ENCODE assay signal across 1 cellular context in genomic region chr4:1336079-1336478, GRCh38.
TF ChIP-seq lines count a peak whose summit lies in the region.

No MANE protein-coding gene starts in this region.

TF ChIP-seq in HepG2, 621 proteins besides CTCF, POLR2A, EP300 and RAD21 (continues in another document):
- TF ChIP-seq REPIN1 (CRISPR knock-in tag; IDR thresholded peaks at IDR 0.05; ENCODE audit: borderline replicate concordance, low read depth) (no peak), ZNF3 (CRISPR knock-in tag; IDR thresholded peaks at IDR 0.05) (no peak), GATA4 (IDR thresholded peaks at IDR 0.05; ENCODE audit: borderline replicate concordance, low read depth) (no peak), ARID5B (CRISPR knock-in tag; IDR thresholded peaks at IDR 0.05) (no peak), CEBPB (IDR thresholded peaks at IDR 0.05; ENCODE audit: borderline replicate concordance, low read depth, low read length) (peak; percentile 58; the same call in 1 of the 2 replicates), IRF1 (CRISPR knock-in tag; IDR thresholded peaks at IDR 0.05; ENCODE audit: low read depth) (no peak), SRSF1 (optimal IDR thresholded peaks at IDR 0.05; ENCODE audit: low read depth, low read length) (no peak), ZNF446 (CRISPR knock-in tag; IDR thresholded peaks at IDR 0.05) (peak; percentile 99), ZNF552 (CRISPR knock-in tag; IDR thresholded peaks at IDR 0.05; ENCODE audit: borderline replicate concordance) (no peak), STAT5B (CRISPR knock-in tag; IDR thresholded peaks at IDR 0.05) (no peak), ZBTB44 (CRISPR knock-in tag; IDR thresholded peaks at IDR 0.05) (no peak), YEATS4 (CRISPR knock-in tag; IDR thresholded peaks at IDR 0.05; ENCODE audit: borderline replicate concordance) (no peak), ARNT2 (CRISPR knock-in tag; IDR thresholded peaks at IDR 0.05; ENCODE audit: low read depth) (no peak), WIZ (CRISPR knock-in tag; IDR thresholded peaks at IDR 0.05) (no peak), RBAK (CRISPR knock-in tag; IDR thresholded peaks at IDR 0.05) (no peak), ZNF234 (CRISPR knock-in tag; conservative IDR thresholded peaks at IDR 0.05) (no peak), TCF7 (IDR thresholded peaks at IDR 0.05; ENCODE audit: low read depth) (no peak), CSRNP2 (CRISPR knock-in tag; conservative IDR thresholded peaks at IDR 0.05; ENCODE audit: low read depth) (no peak), ZNF792 (CRISPR knock-in tag; IDR thresholded peaks at IDR 0.05) (no peak), RXRA (CRISPR knock-in tag; IDR thresholded peaks at IDR 0.05) (no peak), FOSL2 (CRISPR knock-in tag; IDR thresholded peaks at IDR 0.05) (0 out of 2 replicates have a peak, but pooled peaks have one; percentile 17), ZFP62 (CRISPR knock-in tag; IDR thresholded peaks at IDR 0.05) (no peak), KAT7 (CRISPR knock-in tag; IDR thresholded peaks at IDR 0.05; ENCODE audit: borderline replicate concordance) (no peak), ZNF205 (CRISPR knock-in tag; IDR thresholded peaks at IDR 0.05) (no peak), ZNF770 (CRISPR knock-in tag; IDR thresholded peaks at IDR 0.05) (no peak), ZBTB1 (CRISPR knock-in tag; IDR thresholded peaks at IDR 0.05; ENCODE audit: borderline replicate concordance) (no peak), ISL2 (CRISPR knock-in tag; IDR thresholded peaks at IDR 0.05) (no peak), ZNF281 (CRISPR knock-in tag; IDR thresholded peaks at IDR 0.05; ENCODE audit: borderline replicate concordance) (0 out of 2 replicates have a peak, but pooled peaks have one; percentile 15), FOSL1 (CRISPR knock-in tag; IDR thresholded peaks at IDR 0.05; ENCODE audit: borderline replicate concordance) (no peak), ZFY (CRISPR knock-in tag; IDR thresholded peaks at IDR 0.05) (no peak), NBN (conservative IDR thresholded peaks at IDR 0.05) (no peak)
- TF ChIP-seq, protein P1, sequence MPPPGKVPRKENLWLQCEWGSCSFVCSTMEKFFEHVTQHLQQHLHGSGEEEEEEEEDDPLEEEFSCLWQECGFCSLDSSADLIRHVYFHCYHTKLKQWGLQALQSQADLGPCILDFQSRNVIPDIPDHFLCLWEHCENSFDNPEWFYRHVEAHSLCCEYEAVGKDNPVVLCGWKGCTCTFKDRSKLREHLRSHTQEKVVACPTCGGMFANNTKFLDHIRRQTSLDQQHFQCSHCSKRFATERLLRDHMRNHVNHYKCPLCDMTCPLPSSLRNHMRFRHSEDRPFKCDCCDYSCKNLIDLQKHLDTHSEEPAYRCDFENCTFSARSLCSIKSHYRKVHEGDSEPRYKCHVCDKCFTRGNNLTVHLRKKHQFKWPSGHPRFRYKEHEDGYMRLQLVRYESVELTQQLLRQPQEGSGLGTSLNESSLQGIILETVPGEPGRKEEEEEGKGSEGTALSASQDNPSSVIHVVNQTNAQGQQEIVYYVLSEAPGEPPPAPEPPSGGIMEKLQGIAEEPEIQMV (CRISPR knock-in tag; IDR thresholded peaks at IDR 0.05; ENCODE audit: low read depth), result no peak
- TF ChIP-seq, protein P2, sequence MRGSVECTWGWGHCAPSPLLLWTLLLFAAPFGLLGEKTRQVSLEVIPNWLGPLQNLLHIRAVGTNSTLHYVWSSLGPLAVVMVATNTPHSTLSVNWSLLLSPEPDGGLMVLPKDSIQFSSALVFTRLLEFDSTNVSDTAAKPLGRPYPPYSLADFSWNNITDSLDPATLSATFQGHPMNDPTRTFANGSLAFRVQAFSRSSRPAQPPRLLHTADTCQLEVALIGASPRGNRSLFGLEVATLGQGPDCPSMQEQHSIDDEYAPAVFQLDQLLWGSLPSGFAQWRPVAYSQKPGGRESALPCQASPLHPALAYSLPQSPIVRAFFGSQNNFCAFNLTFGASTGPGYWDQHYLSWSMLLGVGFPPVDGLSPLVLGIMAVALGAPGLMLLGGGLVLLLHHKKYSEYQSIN (CRISPR knock-in tag; IDR thresholded peaks at IDR 0.05; ENCODE audit: borderline replicate concordance), result no peak
- TF ChIP-seq, protein P3, sequence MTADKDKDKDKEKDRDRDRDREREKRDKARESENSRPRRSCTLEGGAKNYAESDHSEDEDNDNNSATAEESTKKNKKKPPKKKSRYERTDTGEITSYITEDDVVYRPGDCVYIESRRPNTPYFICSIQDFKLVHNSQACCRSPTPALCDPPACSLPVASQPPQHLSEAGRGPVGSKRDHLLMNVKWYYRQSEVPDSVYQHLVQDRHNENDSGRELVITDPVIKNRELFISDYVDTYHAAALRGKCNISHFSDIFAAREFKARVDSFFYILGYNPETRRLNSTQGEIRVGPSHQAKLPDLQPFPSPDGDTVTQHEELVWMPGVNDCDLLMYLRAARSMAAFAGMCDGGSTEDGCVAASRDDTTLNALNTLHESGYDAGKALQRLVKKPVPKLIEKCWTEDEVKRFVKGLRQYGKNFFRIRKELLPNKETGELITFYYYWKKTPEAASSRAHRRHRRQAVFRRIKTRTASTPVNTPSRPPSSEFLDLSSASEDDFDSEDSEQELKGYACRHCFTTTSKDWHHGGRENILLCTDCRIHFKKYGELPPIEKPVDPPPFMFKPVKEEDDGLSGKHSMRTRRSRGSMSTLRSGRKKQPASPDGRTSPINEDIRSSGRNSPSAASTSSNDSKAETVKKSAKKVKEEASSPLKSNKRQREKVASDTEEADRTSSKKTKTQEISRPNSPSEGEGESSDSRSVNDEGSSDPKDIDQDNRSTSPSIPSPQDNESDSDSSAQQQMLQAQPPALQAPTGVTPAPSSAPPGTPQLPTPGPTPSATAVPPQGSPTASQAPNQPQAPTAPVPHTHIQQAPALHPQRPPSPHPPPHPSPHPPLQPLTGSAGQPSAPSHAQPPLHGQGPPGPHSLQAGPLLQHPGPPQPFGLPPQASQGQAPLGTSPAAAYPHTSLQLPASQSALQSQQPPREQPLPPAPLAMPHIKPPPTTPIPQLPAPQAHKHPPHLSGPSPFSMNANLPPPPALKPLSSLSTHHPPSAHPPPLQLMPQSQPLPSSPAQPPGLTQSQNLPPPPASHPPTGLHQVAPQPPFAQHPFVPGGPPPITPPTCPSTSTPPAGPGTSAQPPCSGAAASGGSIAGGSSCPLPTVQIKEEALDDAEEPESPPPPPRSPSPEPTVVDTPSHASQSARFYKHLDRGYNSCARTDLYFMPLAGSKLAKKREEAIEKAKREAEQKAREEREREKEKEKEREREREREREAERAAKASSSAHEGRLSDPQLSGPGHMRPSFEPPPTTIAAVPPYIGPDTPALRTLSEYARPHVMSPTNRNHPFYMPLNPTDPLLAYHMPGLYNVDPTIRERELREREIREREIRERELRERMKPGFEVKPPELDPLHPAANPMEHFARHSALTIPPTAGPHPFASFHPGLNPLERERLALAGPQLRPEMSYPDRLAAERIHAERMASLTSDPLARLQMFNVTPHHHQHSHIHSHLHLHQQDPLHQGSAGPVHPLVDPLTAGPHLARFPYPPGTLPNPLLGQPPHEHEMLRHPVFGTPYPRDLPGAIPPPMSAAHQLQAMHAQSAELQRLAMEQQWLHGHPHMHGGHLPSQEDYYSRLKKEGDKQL (CRISPR knock-in tag; IDR thresholded peaks at IDR 0.05; ENCODE audit: low read depth), result no peak
- TF ChIP-seq, protein P4, sequence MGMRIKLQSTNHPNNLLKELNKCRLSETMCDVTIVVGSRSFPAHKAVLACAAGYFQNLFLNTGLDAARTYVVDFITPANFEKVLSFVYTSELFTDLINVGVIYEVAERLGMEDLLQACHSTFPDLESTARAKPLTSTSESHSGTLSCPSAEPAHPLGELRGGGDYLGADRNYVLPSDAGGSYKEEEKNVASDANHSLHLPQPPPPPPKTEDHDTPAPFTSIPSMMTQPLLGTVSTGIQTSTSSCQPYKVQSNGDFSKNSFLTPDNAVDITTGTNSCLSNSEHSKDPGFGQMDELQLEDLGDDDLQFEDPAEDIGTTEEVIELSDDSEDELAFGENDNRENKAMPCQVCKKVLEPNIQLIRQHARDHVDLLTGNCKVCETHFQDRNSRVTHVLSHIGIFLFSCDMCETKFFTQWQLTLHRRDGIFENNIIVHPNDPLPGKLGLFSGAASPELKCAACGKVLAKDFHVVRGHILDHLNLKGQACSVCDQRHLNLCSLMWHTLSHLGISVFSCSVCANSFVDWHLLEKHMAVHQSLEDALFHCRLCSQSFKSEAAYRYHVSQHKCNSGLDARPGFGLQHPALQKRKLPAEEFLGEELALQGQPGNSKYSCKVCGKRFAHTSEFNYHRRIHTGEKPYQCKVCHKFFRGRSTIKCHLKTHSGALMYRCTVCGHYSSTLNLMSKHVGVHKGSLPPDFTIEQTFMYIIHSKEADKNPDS (CRISPR knock-in tag; IDR thresholded peaks at IDR 0.05), result no peak
